ENCODE assay signal across 1 cellular context in the genomic region with DNA sequence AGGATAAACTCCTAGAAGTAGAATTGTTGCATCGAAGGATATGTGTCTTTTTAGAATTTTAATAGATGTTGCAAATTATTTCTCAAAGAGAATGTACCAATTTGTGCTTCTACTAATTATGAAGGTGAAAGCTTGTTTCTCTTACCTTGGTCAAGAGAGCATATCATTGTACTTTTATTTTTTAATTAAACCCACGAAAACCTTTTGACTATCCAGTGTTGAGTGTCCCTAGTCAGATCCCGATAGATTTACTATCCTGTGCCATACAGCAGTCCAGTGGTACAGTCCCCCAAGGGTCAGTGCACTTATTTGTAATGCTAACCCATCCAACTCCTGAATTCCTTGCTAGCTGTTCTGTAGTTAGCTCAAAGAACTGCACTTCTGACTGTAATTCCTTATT.
TF ChIP-seq lines count a peak whose summit lies in the region.

No MANE protein-coding gene starts in this region.

TF ChIP-seq in GM23338, 12 proteins besides CTCF, POLR2A, EP300 and RAD21 (continued from another document):
- TF ChIP-seq STAT1 (IDR thresholded peaks at IDR 0.05; ENCODE audit: unreplicated experiment) (no peak), EZH2phosphoT487 (IDR thresholded peaks at IDR 0.05; ENCODE audit: unreplicated experiment) (no peak), NANOG (IDR thresholded peaks at IDR 0.05; ENCODE audit: borderline replicate concordance) (no peak), CREB1 (CRISPR knock-in tag; IDR thresholded peaks at IDR 0.05; ENCODE audit: low read depth) (no peak), ZNF331 (CRISPR knock-in tag; IDR thresholded peaks at IDR 0.05; ENCODE audit: low read depth) (no peak), JUNB (IDR thresholded peaks at IDR 0.05; ENCODE audit: unreplicated experiment) (no peak)
- TF ChIP-seq, protein P1, sequence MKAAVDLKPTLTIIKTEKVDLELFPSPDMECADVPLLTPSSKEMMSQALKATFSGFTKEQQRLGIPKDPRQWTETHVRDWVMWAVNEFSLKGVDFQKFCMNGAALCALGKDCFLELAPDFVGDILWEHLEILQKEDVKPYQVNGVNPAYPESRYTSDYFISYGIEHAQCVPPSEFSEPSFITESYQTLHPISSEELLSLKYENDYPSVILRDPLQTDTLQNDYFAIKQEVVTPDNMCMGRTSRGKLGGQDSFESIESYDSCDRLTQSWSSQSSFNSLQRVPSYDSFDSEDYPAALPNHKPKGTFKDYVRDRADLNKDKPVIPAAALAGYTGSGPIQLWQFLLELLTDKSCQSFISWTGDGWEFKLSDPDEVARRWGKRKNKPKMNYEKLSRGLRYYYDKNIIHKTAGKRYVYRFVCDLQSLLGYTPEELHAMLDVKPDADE (IDR thresholded peaks at IDR 0.05) = no peak
- TF ChIP-seq, protein P2, sequence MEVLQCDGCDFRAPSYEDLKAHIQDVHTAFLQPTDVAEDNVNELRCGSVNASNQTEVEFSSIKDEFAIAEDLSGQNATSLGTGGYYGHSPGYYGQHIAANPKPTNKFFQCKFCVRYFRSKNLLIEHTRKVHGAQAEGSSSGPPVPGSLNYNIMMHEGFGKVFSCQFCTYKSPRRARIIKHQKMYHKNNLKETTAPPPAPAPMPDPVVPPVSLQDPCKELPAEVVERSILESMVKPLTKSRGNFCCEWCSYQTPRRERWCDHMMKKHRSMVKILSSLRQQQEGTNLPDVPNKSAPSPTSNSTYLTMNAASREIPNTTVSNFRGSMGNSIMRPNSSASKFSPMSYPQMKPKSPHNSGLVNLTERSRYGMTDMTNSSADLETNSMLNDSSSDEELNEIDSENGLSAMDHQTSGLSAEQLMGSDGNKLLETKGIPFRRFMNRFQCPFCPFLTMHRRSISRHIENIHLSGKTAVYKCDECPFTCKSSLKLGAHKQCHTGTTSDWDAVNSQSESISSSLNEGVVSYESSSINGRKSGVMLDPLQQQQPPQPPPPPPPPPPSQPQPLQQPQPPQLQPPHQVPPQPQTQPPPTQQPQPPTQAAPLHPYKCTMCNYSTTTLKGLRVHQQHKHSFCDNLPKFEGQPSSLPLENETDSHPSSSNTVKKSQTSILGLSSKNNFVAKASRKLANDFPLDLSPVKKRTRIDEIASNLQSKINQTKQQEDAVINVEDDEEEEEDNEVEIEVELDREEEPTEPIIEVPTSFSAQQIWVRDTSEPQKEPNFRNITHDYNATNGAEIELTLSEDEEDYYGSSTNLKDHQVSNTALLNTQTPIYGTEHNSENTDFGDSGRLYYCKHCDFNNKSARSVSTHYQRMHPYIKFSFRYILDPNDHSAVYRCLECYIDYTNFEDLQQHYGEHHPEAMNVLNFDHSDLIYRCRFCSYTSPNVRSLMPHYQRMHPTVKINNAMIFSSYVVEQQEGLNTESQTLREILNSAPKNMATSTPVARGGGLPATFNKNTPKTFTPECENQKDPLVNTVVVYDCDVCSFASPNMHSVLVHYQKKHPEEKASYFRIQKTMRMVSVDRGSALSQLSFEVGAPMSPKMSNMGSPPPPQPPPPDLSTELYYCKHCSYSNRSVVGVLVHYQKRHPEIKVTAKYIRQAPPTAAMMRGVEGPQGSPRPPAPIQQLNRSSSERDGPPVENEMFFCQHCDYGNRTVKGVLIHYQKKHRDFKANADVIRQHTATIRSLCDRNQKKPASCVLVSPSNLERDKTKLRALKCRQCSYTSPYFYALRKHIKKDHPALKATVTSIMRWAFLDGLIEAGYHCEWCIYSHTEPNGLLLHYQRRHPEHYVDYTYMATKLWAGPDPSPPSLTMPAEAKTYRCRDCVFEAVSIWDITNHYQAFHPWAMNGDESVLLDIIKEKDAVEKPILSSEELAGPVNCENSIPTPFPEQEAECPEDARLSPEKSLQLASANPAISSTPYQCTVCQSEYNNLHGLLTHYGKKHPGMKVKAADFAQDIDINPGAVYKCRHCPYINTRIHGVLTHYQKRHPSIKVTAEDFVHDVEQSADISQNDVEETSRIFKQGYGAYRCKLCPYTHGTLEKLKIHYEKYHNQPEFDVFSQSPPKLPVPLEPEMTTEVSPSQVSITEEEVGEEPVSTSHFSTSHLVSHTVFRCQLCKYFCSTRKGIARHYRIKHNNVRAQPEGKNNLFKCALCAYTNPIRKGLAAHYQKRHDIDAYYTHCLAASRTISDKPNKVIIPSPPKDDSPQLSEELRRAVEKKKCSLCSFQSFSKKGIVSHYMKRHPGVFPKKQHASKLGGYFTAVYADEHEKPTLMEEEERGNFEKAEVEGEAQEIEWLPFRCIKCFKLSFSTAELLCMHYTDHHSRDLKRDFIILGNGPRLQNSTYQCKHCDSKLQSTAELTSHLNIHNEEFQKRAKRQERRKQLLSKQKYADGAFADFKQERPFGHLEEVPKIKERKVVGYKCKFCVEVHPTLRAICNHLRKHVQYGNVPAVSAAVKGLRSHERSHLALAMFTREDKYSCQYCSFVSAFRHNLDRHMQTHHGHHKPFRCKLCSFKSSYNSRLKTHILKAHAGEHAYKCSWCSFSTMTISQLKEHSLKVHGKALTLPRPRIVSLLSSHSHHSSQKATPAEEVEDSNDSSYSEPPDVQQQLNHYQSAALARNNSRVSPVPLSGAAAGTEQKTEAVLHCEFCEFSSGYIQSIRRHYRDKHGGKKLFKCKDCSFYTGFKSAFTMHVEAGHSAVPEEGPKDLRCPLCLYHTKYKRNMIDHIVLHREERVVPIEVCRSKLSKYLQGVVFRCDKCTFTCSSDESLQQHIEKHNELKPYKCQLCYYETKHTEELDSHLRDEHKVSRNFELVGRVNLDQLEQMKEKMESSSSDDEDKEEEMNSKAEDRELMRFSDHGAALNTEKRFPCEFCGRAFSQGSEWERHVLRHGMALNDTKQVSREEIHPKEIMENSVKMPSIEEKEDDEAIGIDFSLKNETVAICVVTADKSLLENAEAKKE (CRISPR knock-in tag; IDR thresholded peaks at IDR 0.05) = no peak
- TF ChIP-seq, protein P3, sequence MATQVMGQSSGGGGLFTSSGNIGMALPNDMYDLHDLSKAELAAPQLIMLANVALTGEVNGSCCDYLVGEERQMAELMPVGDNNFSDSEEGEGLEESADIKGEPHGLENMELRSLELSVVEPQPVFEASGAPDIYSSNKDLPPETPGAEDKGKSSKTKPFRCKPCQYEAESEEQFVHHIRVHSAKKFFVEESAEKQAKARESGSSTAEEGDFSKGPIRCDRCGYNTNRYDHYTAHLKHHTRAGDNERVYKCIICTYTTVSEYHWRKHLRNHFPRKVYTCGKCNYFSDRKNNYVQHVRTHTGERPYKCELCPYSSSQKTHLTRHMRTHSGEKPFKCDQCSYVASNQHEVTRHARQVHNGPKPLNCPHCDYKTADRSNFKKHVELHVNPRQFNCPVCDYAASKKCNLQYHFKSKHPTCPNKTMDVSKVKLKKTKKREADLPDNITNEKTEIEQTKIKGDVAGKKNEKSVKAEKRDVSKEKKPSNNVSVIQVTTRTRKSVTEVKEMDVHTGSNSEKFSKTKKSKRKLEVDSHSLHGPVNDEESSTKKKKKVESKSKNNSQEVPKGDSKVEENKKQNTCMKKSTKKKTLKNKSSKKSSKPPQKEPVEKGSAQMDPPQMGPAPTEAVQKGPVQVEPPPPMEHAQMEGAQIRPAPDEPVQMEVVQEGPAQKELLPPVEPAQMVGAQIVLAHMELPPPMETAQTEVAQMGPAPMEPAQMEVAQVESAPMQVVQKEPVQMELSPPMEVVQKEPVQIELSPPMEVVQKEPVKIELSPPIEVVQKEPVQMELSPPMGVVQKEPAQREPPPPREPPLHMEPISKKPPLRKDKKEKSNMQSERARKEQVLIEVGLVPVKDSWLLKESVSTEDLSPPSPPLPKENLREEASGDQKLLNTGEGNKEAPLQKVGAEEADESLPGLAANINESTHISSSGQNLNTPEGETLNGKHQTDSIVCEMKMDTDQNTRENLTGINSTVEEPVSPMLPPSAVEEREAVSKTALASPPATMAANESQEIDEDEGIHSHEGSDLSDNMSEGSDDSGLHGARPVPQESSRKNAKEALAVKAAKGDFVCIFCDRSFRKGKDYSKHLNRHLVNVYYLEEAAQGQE (IDR thresholded peaks at IDR 0.05; ENCODE audit: unreplicated experiment) = no peak
TF ChIP-seq in GM23338: peak in this region for 0.
